In the genomic region with DNA sequence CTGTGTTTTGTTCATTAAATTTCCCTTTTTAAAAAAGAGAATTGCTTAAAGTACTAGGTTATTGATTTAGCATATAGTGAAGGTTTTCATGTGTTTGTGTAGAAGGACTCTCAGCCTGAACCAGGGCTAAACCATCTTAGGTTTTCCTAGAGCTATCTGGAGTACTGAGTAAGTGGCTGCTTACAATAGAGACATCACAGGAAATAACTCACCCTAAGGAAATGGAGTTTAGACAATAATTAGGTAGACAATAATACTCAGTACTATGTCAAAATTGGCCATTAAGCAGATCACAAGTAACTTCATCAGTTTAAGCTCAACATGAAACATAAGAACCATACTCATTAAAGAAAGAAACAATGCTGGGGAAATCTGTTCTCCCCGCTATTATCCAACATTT, we compare ENCODE assay signal across 26 cellular contexts.
"Had no signal": no experiment of that assay in that cellular context is flagged by ENCODE, and none has a peak within 500 bp of the region (broad histone marks: within the 10 kb centered on the region; RNA-seq: fewer than 3 reads in every experiment).

No MANE protein-coding gene starts in this region.

- H3K27ac Mint-ChIP-seq: effector memory CD8-positive, alpha-beta T cell; immature natural killer cell; naive thymus-derived CD8-positive, alpha-beta T cell; nephron progenitor cell; stimulated activated memory B cell treated with anti-CD40 and anti-IgM and Interleukin-4, amounts not matched to agents 10 μg/mL and 1 μg/mL and 100 μg/mL, for 72 hours; type B pancreatic cell had no signal

- H3K4me1 Mint-ChIP-seq: immature natural killer cell; naive thymus-derived CD8-positive, alpha-beta T cell; nephron progenitor cell; stimulated activated memory B cell treated with anti-CD40 and anti-IgM and Interleukin-4, amounts not matched to agents 10 μg/mL and 1 μg/mL and 100 μg/mL, for 72 hours had no signal

- H3K27ac ChIP-seq: coronary artery, epithelial cell of prostate, foreskin keratinocyte, gastroesophageal sphincter, heart right ventricle, lower lobe of right lung, prostate gland, right atrium auricular region, testis, tibial artery had no signal

- H3K4me3 Mint-ChIP-seq: effector memory CD8-positive, alpha-beta T cell; immature natural killer cell; naive thymus-derived CD8-positive, alpha-beta T cell; nephron progenitor cell; stimulated activated memory B cell treated with anti-CD40 and anti-IgM and Interleukin-4, amounts not matched to agents 10 μg/mL and 1 μg/mL and 100 μg/mL, for 72 hours; type B pancreatic cell had no signal

- H3K9me3 ChIP-seq: gastroesophageal sphincter, lower lobe of right lung, prostate gland, right atrium auricular region, testis, tibial artery had no signal

- H3K27me3 Mint-ChIP-seq: effector memory CD8-positive, alpha-beta T cell; stimulated activated memory B cell treated with anti-CD40 and anti-IgM and Interleukin-4, amounts not matched to agents 10 μg/mL and 1 μg/mL and 100 μg/mL, for 72 hours; type B pancreatic cell had no signal

- H3K36me3 Mint-ChIP-seq: immature natural killer cell; naive thymus-derived CD8-positive, alpha-beta T cell; stimulated activated memory B cell treated with anti-CD40 and anti-IgM and Interleukin-4, amounts not matched to agents 10 μg/mL and 1 μg/mL and 100 μg/mL, for 72 hours; type B pancreatic cell had no signal

- ATAC-seq: effector memory CD8-positive, alpha-beta T cell; esophagus mucosa; foreskin keratinocyte; gastroesophageal sphincter; heart right ventricle; left ventricle myocardium superior; lower lobe of right lung; naive thymus-derived CD8-positive, alpha-beta T cell; sciatic nerve; stimulated activated memory B cell treated with anti-CD40 and anti-IgM and Interleukin-4, amounts not matched to agents 10 μg/mL and 1 μg/mL and 100 μg/mL, for 72 hours; stimulated activated naive CD8-positive, alpha-beta T cell treated with anti-CD3 and anti-CD28 coated beads, Interleukin-15, Interleukin-2, amounts not matched to agents 100 U/mL and 50 U/mL, for 24 hours had no signal

- H3K4me2 ChIP-seq: smooth muscle cell had no signal

- H3K4me3 ChIP-seq: coronary artery, gastroesophageal sphincter, heart right ventricle, lower lobe of right lung, prostate gland, right atrium auricular region, smooth muscle cell, testis, tibial artery had no signal

- DNase-seq: effector memory CD8-positive, alpha-beta T cell; foreskin keratinocyte; heart right ventricle; hypothalamus; immature natural killer cell; islet precursor cell; left ventricle myocardium superior; lower lobe of right lung; naive thymus-derived CD8-positive, alpha-beta T cell; nephron progenitor cell; nucleus accumbens; stimulated activated CD4-positive, alpha-beta T cell treated with anti-CD3 and anti-CD28 coated beads, Interleukin-4, amount 100 ng/mL, for 4 hours; stimulated activated naive CD8-positive, alpha-beta T cell treated with anti-CD3 and anti-CD28 coated beads, Interleukin-15, Interleukin-2, amounts not matched to agents 100 U/mL and 50 U/mL, for 24 hours; substantia nigra; testis; tibial artery had no signal

- H3K36me3 ChIP-seq: gastroesophageal sphincter, heart right ventricle, lower lobe of right lung, prostate gland, right atrium auricular region, tibial artery had no signal

- H3K9me3 Mint-ChIP-seq: effector memory CD8-positive, alpha-beta T cell; stimulated activated memory B cell treated with anti-CD40 and anti-IgM and Interleukin-4, amounts not matched to agents 10 μg/mL and 1 μg/mL and 100 μg/mL, for 72 hours; type B pancreatic cell had no signal

- H3K4me1 ChIP-seq: foreskin keratinocyte, gastroesophageal sphincter, heart right ventricle, lower lobe of right lung, prostate gland, right atrium auricular region, testis had no signal

- H3K27me3 ChIP-seq: foreskin keratinocyte, gastroesophageal sphincter, heart right ventricle, right atrium auricular region, testis, tibial artery had no signal
